In genomic region chr15:85606721-85607120, GRCh38 we compare ENCODE assay signal across 1 cellular context.
TF ChIP-seq lines count a peak whose summit lies in the region.

No MANE protein-coding gene starts in this region.

TF ChIP-seq in GM23338, 12 proteins besides CTCF, POLR2A, EP300 and RAD21 (continued from another document):
- no peak for TF ChIP-seq CREB1 (CRISPR knock-in tag; IDR thresholded peaks at IDR 0.05; ENCODE audit: low read depth)
- no peak for TF ChIP-seq POLR2AphosphoS5 (IDR thresholded peaks at IDR 0.05; ENCODE audit: low read depth)
- TF ChIP-seq ZNF114 (CRISPR knock-in tag; IDR thresholded peaks at IDR 0.05), result no peak
- TF ChIP-seq NANOG (IDR thresholded peaks at IDR 0.05; ENCODE audit: borderline replicate concordance), result no peak
- no peak for TF ChIP-seq EZH2phosphoT487 (IDR thresholded peaks at IDR 0.05; ENCODE audit: unreplicated experiment)
- no peak for TF ChIP-seq ZNF331 (CRISPR knock-in tag; IDR thresholded peaks at IDR 0.05; ENCODE audit: low read depth)
- no peak for TF ChIP-seq STAT1 (IDR thresholded peaks at IDR 0.05; ENCODE audit: unreplicated experiment)
- TF ChIP-seq EZH2 (IDR thresholded peaks at IDR 0.05; ENCODE audit: low read depth, unreplicated experiment), result no peak
- TF ChIP-seq REST (IDR thresholded peaks at IDR 0.05; ENCODE audit: unreplicated experiment), result no peak
- TF ChIP-seq ETS1 (IDR thresholded peaks at IDR 0.05), result no peak
